1 cellular context compared by ENCODE assay signal in the genomic region with DNA sequence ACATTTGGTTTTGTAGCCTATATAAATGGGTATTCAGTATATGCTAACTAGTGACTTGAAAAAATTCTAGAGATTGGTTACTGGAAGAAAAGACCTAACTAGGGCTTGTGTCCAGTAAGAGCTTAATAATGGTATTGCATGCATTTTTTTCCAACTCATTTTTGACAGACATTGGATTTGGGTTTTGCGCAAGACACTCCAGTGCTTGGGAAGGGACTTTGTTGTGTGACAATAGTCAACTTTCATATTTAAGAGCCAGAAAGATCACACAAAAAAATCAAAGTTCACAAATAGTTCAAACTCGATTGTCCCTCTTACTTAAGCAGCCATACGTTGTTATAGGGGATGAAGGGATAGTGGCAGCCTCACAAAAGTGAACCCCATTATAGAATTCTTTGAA.
TF ChIP-seq lines count a peak whose summit lies in the region.

No MANE protein-coding gene starts in this region.

TF ChIP-seq in endothelial cell of umbilical vein, 7 proteins besides CTCF, POLR2A, EP300 and RAD21:
- no peak for TF ChIP-seq MAX (IDR thresholded peaks at IDR 0.05; ENCODE audit: insufficient read depth, insufficient read length)
- no peak for TF ChIP-seq GATA2 (IDR thresholded peaks at IDR 0.05; ENCODE audit: insufficient read depth, insufficient read length, low read depth, low read length)
- TF ChIP-seq FOS (IDR thresholded peaks at IDR 0.05; ENCODE audit: borderline replicate concordance, insufficient read depth, low read length), result no peak
- no peak for TF ChIP-seq JUN (IDR thresholded peaks at IDR 0.05; ENCODE audit: borderline replicate concordance, insufficient read depth, insufficient read length, low read depth)
- TF ChIP-seq MYC (IDR thresholded peaks at IDR 0.05; ENCODE audit: low read depth, low read length), result no peak
- no peak for TF ChIP-seq EZH2 (IDR thresholded peaks at IDR 0.05; ENCODE audit: borderline replicate concordance, low read depth, low read length, severe bottlenecking)
TF ChIP-seq in endothelial cell of umbilical vein: peak in this region for 0.
